ENCODE assay signal across 38 cellular contexts in genomic region chr10:94080108-94080507, GRCh38.
"Had no signal": no experiment of that assay in that cellular context is flagged by ENCODE, and none has a peak within 500 bp of the region (broad histone marks: within the 10 kb centered on the region; RNA-seq: fewer than 3 reads in every experiment).

No MANE protein-coding gene starts in this region.

- H3K9me3 ChIP-seq: adrenal gland, body of pancreas had no signal

- H3K4me1 Mint-ChIP-seq: activated naive CD4-positive, alpha-beta T cell treated with anti-CD3 and anti-CD28 coated beads, Interleukin-2, amount 10 ng/mL, durations not matched to agents 7 days and 5 days; activated naive CD4-positive, alpha-beta T cell treated with anti-CD3 and anti-CD28 coated beads, Interleukin-2, amount 50 U/mL, for 24 hours; activated naive CD8-positive, alpha-beta T cell treated with anti-CD3 and anti-CD28 coated beads for 36 hours; activated naive CD8-positive, alpha-beta T cell treated with anti-CD3 and anti-CD28 coated beads, Interleukin-2, amount 10 ng/mL, durations not matched to agents 7 days and 5 days; activated naive CD8-positive, alpha-beta T cell treated with anti-CD3 and anti-CD28 coated beads, Interleukin-2, amount 50 U/mL, for 24 hours; activated T-helper 17 cell treated with anti-CD3 and anti-CD28 coated beads, Interleukin-2, amount 50 U/mL, for 72 hours; central memory CD8-positive, alpha-beta T cell had no signal

- H3K4me3 Mint-ChIP-seq: activated naive CD4-positive, alpha-beta T cell treated with anti-CD3 and anti-CD28 coated beads for 36 hours; activated naive CD4-positive, alpha-beta T cell treated with anti-CD3 and anti-CD28 coated beads, Interleukin-2, amount 10 ng/mL, durations not matched to agents 7 days and 5 days; activated naive CD4-positive, alpha-beta T cell treated with anti-CD3 and anti-CD28 coated beads, Interleukin-2, amount 50 U/mL, for 24 hours; activated naive CD8-positive, alpha-beta T cell; activated naive CD8-positive, alpha-beta T cell treated with anti-CD3 and anti-CD28 coated beads for 36 hours; activated naive CD8-positive, alpha-beta T cell treated with anti-CD3 and anti-CD28 coated beads, Interleukin-2, amount 10 ng/mL, durations not matched to agents 7 days and 5 days; activated naive CD8-positive, alpha-beta T cell treated with anti-CD3 and anti-CD28 coated beads, Interleukin-2, amount 50 U/mL, for 24 hours; activated T-cell treated with anti-CD3 and anti-CD28 coated beads, Interleukin-2, amount 50 U/mL, for 24 hours; activated T-cell treated with anti-CD3 and anti-CD28 coated beads, Interleukin-2, amount 50 U/mL, for 4 hours; activated T-cell treated with anti-CD3 and anti-CD28 coated beads, Interleukin-2, amount 50 U/mL, for 72 hours; activated T-helper 1 cell treated with anti-CD3 and anti-CD28 coated beads, Interleukin-12 subunit alpha, Interleukin-12 subunit beta, Interleukin-2, Interleukin-4 antibody, amounts not matched to agents 30 ng/mL and 10 ng/mL and 1 ng/mL, durations not matched to agents 14 hours and 24 hours and 36 hours; activated T-helper 17 cell treated with anti-CD3 and anti-CD28 coated beads, Interleukin-2, amount 50 U/mL, for 72 hours; brain; central memory CD8-positive, alpha-beta T cell had no signal

- H3K27ac Mint-ChIP-seq: activated naive CD4-positive, alpha-beta T cell treated with anti-CD3 and anti-CD28 coated beads for 36 hours; activated naive CD4-positive, alpha-beta T cell treated with anti-CD3 and anti-CD28 coated beads, Interleukin-2, amount 10 ng/mL, durations not matched to agents 7 days and 5 days; activated naive CD4-positive, alpha-beta T cell treated with anti-CD3 and anti-CD28 coated beads, Interleukin-2, amount 50 U/mL, for 24 hours; activated naive CD4-positive, alpha-beta T cell treated with anti-CD3 and anti-CD28 coated beads, Interleukin-2, amount 50 U/mL, for 72 hours; activated naive CD8-positive, alpha-beta T cell; activated naive CD8-positive, alpha-beta T cell treated with anti-CD3 and anti-CD28 coated beads for 36 hours; activated naive CD8-positive, alpha-beta T cell treated with anti-CD3 and anti-CD28 coated beads, Interleukin-2, amount 10 ng/mL, durations not matched to agents 7 days and 5 days; activated naive CD8-positive, alpha-beta T cell treated with anti-CD3 and anti-CD28 coated beads, Interleukin-2, amount 50 U/mL, for 24 hours; activated T-cell treated with anti-CD3 and anti-CD28 coated beads, Interleukin-2, amount 50 U/mL, for 24 hours; activated T-cell treated with anti-CD3 and anti-CD28 coated beads, Interleukin-2, amount 50 U/mL, for 72 hours; activated T-helper 1 cell treated with anti-CD3 and anti-CD28 coated beads, Interleukin-12 subunit alpha, Interleukin-12 subunit beta, Interleukin-2, Interleukin-4 antibody, amounts not matched to agents 30 ng/mL and 10 ng/mL and 1 ng/mL, durations not matched to agents 14 hours and 24 hours and 36 hours; activated T-helper 17 cell treated with anti-CD3 and anti-CD28 coated beads, Interleukin-2, amount 50 U/mL, for 72 hours; activated T-helper 2 cell treated with anti-CD3 and anti-CD28 coated beads, Interferon-gamma antibody, Interleukin-2, Interleukin-4, amounts not matched to agents 10 μg/mL and 5 μg/mL and 100 μg/mL, durations not matched to agents 14 hours and 24 hours and 36 hours; brain had no signal

- H3K9me3 Mint-ChIP-seq: activated naive CD4-positive, alpha-beta T cell treated with anti-CD3 and anti-CD28 coated beads for 36 hours; activated naive CD4-positive, alpha-beta T cell treated with anti-CD3 and anti-CD28 coated beads, Interleukin-2, amount 10 ng/mL, durations not matched to agents 7 days and 5 days; activated naive CD4-positive, alpha-beta T cell treated with anti-CD3 and anti-CD28 coated beads, Interleukin-2, amount 50 U/mL, for 72 hours; activated T-helper 1 cell treated with anti-CD3 and anti-CD28 coated beads, Interleukin-12 subunit alpha, Interleukin-12 subunit beta, Interleukin-2, Interleukin-4 antibody, amounts not matched to agents 30 ng/mL and 10 ng/mL and 1 ng/mL, durations not matched to agents 14 hours and 24 hours and 36 hours; activated T-helper 2 cell treated with anti-CD3 and anti-CD28 coated beads, Interferon-gamma antibody, Interleukin-2, Interleukin-4, amounts not matched to agents 10 μg/mL and 5 μg/mL and 100 μg/mL, durations not matched to agents 14 hours and 24 hours and 36 hours had no signal

- H3K27ac ChIP-seq: adrenal gland, ascending aorta, body of pancreas, brain microvascular endothelial cell, breast epithelium, cardiac muscle cell had no signal

- DNase-seq: activated effector memory CD4-positive, alpha-beta T cell treated with anti-CD3 and anti-CD28 coated beads, Interleukin-2, amount 50 U/mL, for 16 hours; activated effector memory CD4-positive, alpha-beta T cell treated with Interleukin-2 at 50 U/mL for 16 hours; activated gamma-delta T cell; activated gamma-delta T cell treated with Interleukin-2 at 50 U/mL for 16 hours; activated naive CD4-positive, alpha-beta T cell; activated naive CD4-positive, alpha-beta T cell treated with anti-CD3 and anti-CD28 coated beads for 36 hours; activated naive CD4-positive, alpha-beta T cell treated with anti-CD3 and anti-CD28 coated beads, Interleukin-2, amount 10 ng/mL, durations not matched to agents 7 days and 5 days; activated naive CD4-positive, alpha-beta T cell treated with anti-CD3 and anti-CD28 coated beads, Interleukin-2, amount 50 U/mL, for 16 hours; activated naive CD4-positive, alpha-beta T cell treated with Interleukin-2 at 50 U/mL for 16 hours; activated naive CD8-positive, alpha-beta T cell treated with anti-CD3 and anti-CD28 coated beads for 36 hours; activated naive CD8-positive, alpha-beta T cell treated with anti-CD3 and anti-CD28 coated beads, Interleukin-2, amount 10 ng/mL, durations not matched to agents 7 days and 5 days; activated naive CD8-positive, alpha-beta T cell treated with anti-CD3 and anti-CD28 coated beads, Interleukin-2, amount 50 U/mL, for 24 hours; activated T-cell treated with anti-CD3 and anti-CD28 coated beads, Interleukin-2, amount 50 U/mL, for 1 hour; activated T-cell treated with anti-CD3 and anti-CD28 coated beads, Interleukin-2, amount 50 U/mL, for 24 hours; activated T-cell treated with anti-CD3 and anti-CD28 coated beads, Interleukin-2, amount 50 U/mL, for 4 hours; activated T-cell treated with anti-CD3 and anti-CD28 coated beads, Interleukin-2, amount 50 U/mL, for 48 hours; activated T-cell treated with anti-CD3 and anti-CD28 coated beads, Interleukin-2, amount 50 U/mL, for 72 hours; adrenal gland; amniotic stem cell; anterior cingulate cortex; aorta; body of pancreas; brain microvascular endothelial cell; caudate nucleus; central memory CD4-positive, alpha-beta T cell; cerebellar nuclear complex had no signal

- ATAC-seq: activated naive CD4-positive, alpha-beta T cell treated with anti-CD3 and anti-CD28 coated beads, Interleukin-2, amount 50 U/mL, for 72 hours; activated naive CD8-positive, alpha-beta T cell treated with anti-CD3 and anti-CD28 coated beads, Interleukin-2, amount 50 U/mL, for 24 hours; activated T-cell treated with anti-CD3 and anti-CD28 coated beads, Interleukin-2, amount 50 U/mL, for 4 hours; activated T-cell treated with anti-CD3 and anti-CD28 coated beads, Interleukin-2, amount 50 U/mL, for 72 hours; activated T-helper 17 cell treated with anti-CD3 and anti-CD28 coated beads, Interleukin-2, amount 50 U/mL, for 72 hours; body of pancreas had no signal

- H3K36me3 Mint-ChIP-seq: activated naive CD4-positive, alpha-beta T cell treated with anti-CD3 and anti-CD28 coated beads, Interleukin-2, amount 10 ng/mL, durations not matched to agents 7 days and 5 days; activated naive CD4-positive, alpha-beta T cell treated with anti-CD3 and anti-CD28 coated beads, Interleukin-2, amount 50 U/mL, for 24 hours; activated naive CD4-positive, alpha-beta T cell treated with anti-CD3 and anti-CD28 coated beads, Interleukin-2, amount 50 U/mL, for 72 hours; activated naive CD8-positive, alpha-beta T cell; activated naive CD8-positive, alpha-beta T cell treated with anti-CD3 and anti-CD28 coated beads for 36 hours; activated naive CD8-positive, alpha-beta T cell treated with anti-CD3 and anti-CD28 coated beads, Interleukin-2, amount 10 ng/mL, durations not matched to agents 7 days and 5 days had no signal

- FAIRE-seq: astrocyte had no signal

- H3K4me3 ChIP-seq: adrenal gland, ascending aorta, body of pancreas, breast epithelium, cardiac muscle cell had no signal

- H3K36me3 ChIP-seq: adrenal gland, ascending aorta, brain microvascular endothelial cell, breast epithelium, cardiac muscle cell had no signal

- H3K27me3 Mint-ChIP-seq: activated naive CD4-positive, alpha-beta T cell treated with anti-CD3 and anti-CD28 coated beads, Interleukin-2, amount 10 ng/mL, durations not matched to agents 7 days and 5 days; activated naive CD4-positive, alpha-beta T cell treated with anti-CD3 and anti-CD28 coated beads, Interleukin-2, amount 50 U/mL, for 24 hours; activated naive CD8-positive, alpha-beta T cell treated with anti-CD3 and anti-CD28 coated beads, Interleukin-2, amount 10 ng/mL, durations not matched to agents 7 days and 5 days; activated naive CD8-positive, alpha-beta T cell treated with anti-CD3 and anti-CD28 coated beads, Interleukin-2, amount 50 U/mL, for 24 hours; central memory CD8-positive, alpha-beta T cell had no signal

- H3K27me3 ChIP-seq: adrenal gland, ascending aorta, body of pancreas, brain microvascular endothelial cell, breast epithelium, cardiac muscle cell had no signal
